In the genomic region with DNA sequence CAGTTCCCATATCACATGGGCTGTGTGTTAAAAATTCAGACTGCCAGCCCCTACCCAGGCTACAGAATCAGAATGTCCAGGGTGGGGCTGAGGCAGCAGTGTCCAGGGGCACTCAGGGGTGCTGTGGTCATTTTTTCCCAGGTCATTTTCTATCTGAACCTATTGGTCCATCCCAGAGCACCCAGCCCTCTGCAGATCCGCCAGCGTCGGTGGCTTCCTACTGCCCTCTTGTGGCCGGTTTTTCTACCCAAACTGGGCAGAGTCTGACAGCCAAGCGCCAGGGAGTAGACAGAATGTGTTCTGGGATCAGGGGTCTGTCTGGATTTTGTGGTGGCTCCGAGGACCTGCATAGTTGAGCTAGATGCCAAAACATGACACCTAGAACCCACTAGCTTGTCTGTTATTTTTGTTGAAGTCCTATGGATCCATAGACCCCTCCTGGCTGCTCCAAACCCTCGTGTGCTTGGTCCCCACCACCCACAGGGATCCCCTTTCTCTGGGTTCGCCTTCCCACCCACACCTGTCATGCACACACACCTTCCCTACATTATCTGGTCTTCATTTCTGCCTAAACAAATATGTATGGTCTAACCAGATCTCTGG, we compare ENCODE assay signal across 8 cellular contexts. TPM values are rescaled to one million over a fixed set of nuclear protein-coding genes. Genes with fewer than 3 reads are reported as not detected.
A peak's percentile ranks its signal among the peaks of the same experiment; 100 is the strongest.
DNase-seq lines count a peak whose midpoint lies in the region; ATAC-seq and TF ChIP-seq lines count a peak whose summit lies in the region.

No MANE protein-coding gene starts in this region.

- H3K4me3 ChIP-seq in HAP-1, result no peak overlapping the region
- no peak overlapping the region for H3K4me3 ChIP-seq in liver (ENCODE audit: low read depth in 1 of 3, low read length in 3 of 3)

- DNase-seq in CMK (ENCODE audit: low read depth), result peak; percentile 45
- peak; percentile 44 to 85 for DNase-seq in HAP-1 (ENCODE audit: low spot score in 2 of 2)
- DNase-seq in NCI-H226, result peak; percentile 57
- peak; percentile 58 to 61 for DNase-seq in activated CD4-positive, alpha-beta T cell treated with anti-CD3 and anti-CD28 coated beads for 24 hours (ENCODE audit: low read depth in 2 of 2)
- DNase-seq in chondrocyte (ENCODE audit: low spot score), result no peak
- peak in 2 of 3 donors; percentile 41 to 50 for DNase-seq in stimulated activated CD4-positive, alpha-beta T cell treated with anti-CD3 and anti-CD28 coated beads, TNF-alpha, amount 100 ng/mL, for 1 hour (ENCODE audit: low read depth in 3 of 3, low spot score in 1 of 3)

- H3K27ac ChIP-seq in liver (ENCODE audit: low read depth in 1 of 2, low read length in 2 of 2), result no peak overlapping the region

- TF ChIP-seq CTCF in chondrocyte (IDR thresholded peaks at IDR 0.05) (peak; percentile 89), liver (IDR thresholded peaks at IDR 0.05; ENCODE audit: low read depth, low read length, missing input control) (peak; percentile 71)

- no peaks in the 10 kb centered on the region for H3K27me3 Mint-ChIP-seq in chondrocyte (ENCODE audit: low read depth)

- H3K9me3 ChIP-seq in HAP-1, result no peaks in the 10 kb centered on the region
- H3K9me3 ChIP-seq in liver (ENCODE audit: control insufficient read depth in 4 of 4, low read length in 3 of 4), result no peaks in the 10 kb centered on the region

- H3K9me3 Mint-ChIP-seq in chondrocyte (ENCODE audit: low read depth), result no peaks in the 10 kb centered on the region

- 23% methylated on average over 8 of the region's 8 CpGs for WGBS in liver

- TF ChIP-seq RAD21 in liver (IDR thresholded peaks at IDR 0.05), result peak; percentile 80 to 91

- H3K36me3 ChIP-seq in HAP-1 (replicated peaks), result no peaks in the 10 kb centered on the region
- no peaks in the 10 kb centered on the region for H3K36me3 ChIP-seq in liver (ENCODE audit: control insufficient read depth in 4 of 4, insufficient read depth in 3 of 4, low read depth in 1 of 4, low read length in 3 of 4)

- in situ Hi-C loops in HAP-1 (cut with MboI; ENCODE audit: low sequenced_read_pairs), result no loop called here

- H3K27me3 ChIP-seq in HAP-1 (ENCODE audit: low read depth) (0 out of 2 replicates have a peak, but pooled peaks cover 4% of the 10 kb centered on the region), liver (ENCODE audit: control insufficient read depth in 4 of 4, insufficient read depth in 4 of 4, low read length in 3 of 4) (no peaks in the 10 kb centered on the region)

- no peak overlapping the region for H3K27ac Mint-ChIP-seq in chondrocyte (ENCODE audit: unreplicated experiment)

- H3K4me1 Mint-ChIP-seq in chondrocyte (ENCODE audit: low read depth), result peaks cover 53% of the 10 kb centered on the region

- H3K36me3 Mint-ChIP-seq in chondrocyte (ENCODE audit: low read depth), result no peaks in the 10 kb centered on the region

- no peak overlapping the region for H3K9ac ChIP-seq in liver (ENCODE audit: low read depth in 1 of 2, low read length in 2 of 2)

- ATAC-seq in HG03025 (IDR thresholded peaks at IDR 0.05; ENCODE audit: low FRiP score, unreplicated experiment), result no peak

- no peak overlapping the region for H3K4me3 Mint-ChIP-seq in chondrocyte (ENCODE audit: unreplicated experiment)

- no peaks in the 10 kb centered on the region for H3K4me1 ChIP-seq in HAP-1
- H3K4me1 ChIP-seq in liver (ENCODE audit: control insufficient read depth in 4 of 4, insufficient read depth in 4 of 4, low read length in 3 of 4), result peaks cover 0 to 3% (median 0%) of the 10 kb centered on the region in 4 donors

TF ChIP-seq in liver, 16 proteins besides CTCF, POLR2A, EP300 and RAD21:
- peak in 1 of 2 donors; percentile 9 for TF ChIP-seq HNF4A (conservative IDR thresholded peaks at IDR 0.05)
- TF ChIP-seq EGR1 (IDR thresholded peaks at IDR 0.05; ENCODE audit: low read depth in 2 of 2), result no peak
- no peak for TF ChIP-seq NR2F2 (IDR thresholded peaks at IDR 0.05)
- TF ChIP-seq, protein P1, sequence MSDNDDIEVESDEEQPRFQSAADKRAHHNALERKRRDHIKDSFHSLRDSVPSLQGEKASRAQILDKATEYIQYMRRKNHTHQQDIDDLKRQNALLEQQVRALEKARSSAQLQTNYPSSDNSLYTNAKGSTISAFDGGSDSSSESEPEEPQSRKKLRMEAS (IDR thresholded peaks at IDR 0.05), result no peak

RNA-seq across cellular contexts. Expression of gene RMDN2, which starts 34.1 kb away (rescaled TPM):
- total RNA-seq in chondrocyte (8.1 to 13.2 TPM (median 8.2 TPM) in 3 replicates), liver (10 to 100 TPM in 1 of 2 donors, 1 to 10 TPM in 1; 7.9 to 30.6 TPM)
- 10 to 100 TPM in 1 of 2 donors, 1 to 10 TPM in 1; 7.3 to 18.6 TPM for polyA plus RNA-seq in liver
